Comparison of ENCODE assay signal across 8 cellular contexts in genomic region chr1:228646717-228647522, GRCh38.
DNase-seq lines count a peak whose midpoint lies in the region; ATAC-seq and TF ChIP-seq lines count a peak whose summit lies in the region.

No MANE protein-coding gene starts in this region.

- intact Hi-C loops in CD8-positive, alpha-beta T cell (cut with DNase I, micrococcal nuclease) = no loop called here
- intact Hi-C loops in ovary (cut with DNase I) = no loop called here

- ATAC-seq in CD8-positive, alpha-beta T cell = peak; percentile 69
- ATAC-seq in activated T-cell treated with anti-CD3 and anti-CD28 coated beads, Interleukin-2, amount 50 U/mL, for 4 hours = peak; percentile 73 to 78
- ATAC-seq in gastroesophageal sphincter (peak; percentile 50), HG03469 (IDR thresholded peaks at IDR 0.05; ENCODE audit: unreplicated experiment) (no peak), HG03521 (IDR thresholded peaks at IDR 0.05; ENCODE audit: unreplicated experiment) (no peak)

- H3K36me3 ChIP-seq in CD8-positive, alpha-beta T cell (ENCODE audit: insufficient read depth, low read length) = no peaks in the 10 kb centered on the region
- no peaks in the 10 kb centered on the region for H3K36me3 ChIP-seq in HAP-1 (replicated peaks)
- no peaks in the 10 kb centered on the region for H3K36me3 ChIP-seq in gastroesophageal sphincter
- no peaks in the 10 kb centered on the region for H3K36me3 ChIP-seq in ovary

- in situ Hi-C loops in HAP-1 (cut with MboI; ENCODE audit: low sequenced_read_pairs) = no loop called here

- no peak overlapping the region for H3K27ac ChIP-seq in CD8-positive, alpha-beta T cell (ENCODE audit: low read depth, low read length)
- H3K27ac ChIP-seq in gastroesophageal sphincter = no peak overlapping the region
- H3K27ac ChIP-seq in ovary = peak overlapping the region; percentile 56 to 81

- TF ChIP-seq POLR2A in gastroesophageal sphincter (IDR thresholded peaks at IDR 0.05) (no peak), ovary (IDR thresholded peaks at IDR 0.05) (no peak)

- no peaks in the 10 kb centered on the region for H3K9me3 Mint-ChIP-seq in CD8-positive, alpha-beta T cell
- no peaks in the 10 kb centered on the region for H3K9me3 Mint-ChIP-seq in activated T-cell treated with anti-CD3 and anti-CD28 coated beads, Interleukin-2, amount 50 U/mL, for 4 hours

- WGBS in gastroesophageal sphincter (ENCODE audit: low coverage in 1 of 2), 2 donors = 1 to 6% methylated on average over 14 to 30 of the region's 49 CpGs
- 0 to 1% (median 1%) methylated on average over 44 to 49 of the region's 49 CpGs for WGBS in ovary, 3 donors

- H3K4me3 Mint-ChIP-seq in CD8-positive, alpha-beta T cell = peak overlapping the region; percentile 94
- peak overlapping the region; percentile 81 for H3K4me3 Mint-ChIP-seq in activated T-cell treated with anti-CD3 and anti-CD28 coated beads, Interleukin-2, amount 50 U/mL, for 4 hours

- peak overlapping the region; percentile 69 for H3K4me3 ChIP-seq in CD8-positive, alpha-beta T cell (ENCODE audit: low read depth, low read length)
- H3K4me3 ChIP-seq in HAP-1 (peak overlapping the region; percentile 46), gastroesophageal sphincter (peak overlapping the region; percentile 5 to 45), ovary (peak overlapping the region; percentile 42)

- POLR2A ChIA-PET in CD8-positive, alpha-beta T cell (lab: Charles Lee) = no interaction called here

- peaks cover 18% of the 10 kb centered on the region for H3K27me3 ChIP-seq in CD8-positive, alpha-beta T cell (ENCODE audit: insufficient read depth, low read length)
- H3K27me3 ChIP-seq in HAP-1 (ENCODE audit: low read depth) (no peaks in the 10 kb centered on the region), gastroesophageal sphincter (peaks cover 54% of the 10 kb centered on the region), ovary (no peaks in the 10 kb centered on the region)

- H3K27ac Mint-ChIP-seq in CD8-positive, alpha-beta T cell = peak overlapping the region; percentile 30

- CTCF ChIA-PET in CD8-positive, alpha-beta T cell (lab: Charles Lee) = interaction anchor here (0.6 kb wide), 1 partner anchor 13 kb away, joined by 4 read pairs; no protein-coding TSS in a partner anchor

- H3K36me3 Mint-ChIP-seq in CD8-positive, alpha-beta T cell = peaks cover 5% of the 10 kb centered on the region
- no peaks in the 10 kb centered on the region for H3K36me3 Mint-ChIP-seq in activated T-cell treated with anti-CD3 and anti-CD28 coated beads, Interleukin-2, amount 50 U/mL, for 4 hours (ENCODE audit: insufficient read depth)

- no peak for TF ChIP-seq CTCF in CD8-positive, alpha-beta T cell (IDR thresholded peaks at IDR 0.05)
- TF ChIP-seq CTCF in gastroesophageal sphincter (IDR thresholded peaks at IDR 0.05) (no peak), ovary (IDR thresholded peaks at IDR 0.05) (no peak)

- TF ChIP-seq EP300 in gastroesophageal sphincter (IDR thresholded peaks at IDR 0.05) (no peak), ovary (IDR thresholded peaks at IDR 0.05) (no peak)

- peaks cover 24% of the 10 kb centered on the region for H3K4me1 Mint-ChIP-seq in CD8-positive, alpha-beta T cell (ENCODE audit: low read depth)
- peaks cover 27% of the 10 kb centered on the region for H3K4me1 Mint-ChIP-seq in activated T-cell treated with anti-CD3 and anti-CD28 coated beads, Interleukin-2, amount 50 U/mL, for 4 hours (ENCODE audit: low read depth)

- H3K27me3 Mint-ChIP-seq in CD8-positive, alpha-beta T cell (ENCODE audit: low read depth) = peaks cover 34% of the 10 kb centered on the region
- H3K27me3 Mint-ChIP-seq in activated T-cell treated with anti-CD3 and anti-CD28 coated beads, Interleukin-2, amount 50 U/mL, for 4 hours (ENCODE audit: low read depth) = peaks cover 51% of the 10 kb centered on the region

- DNase-seq in CD8-positive, alpha-beta T cell = peak in 4 of 7 experiments; percentile 17 to 67 (median 44)
- peak; percentile 42 to 54 for DNase-seq in HAP-1 (ENCODE audit: low spot score in 2 of 2)
- DNase-seq in NCI-H82 (lab: John Stamatoyannopoulos, UW) = peak; percentile 74
- peak; percentile 26 for DNase-seq in activated T-cell treated with anti-CD3 and anti-CD28 coated beads, Interleukin-2, amount 50 U/mL, for 4 hours
- DNase-seq in ovary = peak; percentile 64 to 69 (median 65)

- H3K9me3 ChIP-seq in CD8-positive, alpha-beta T cell (ENCODE audit: low read length) = no peaks in the 10 kb centered on the region
- H3K9me3 ChIP-seq in HAP-1 = no peaks in the 10 kb centered on the region
- no peaks in the 10 kb centered on the region for H3K9me3 ChIP-seq in gastroesophageal sphincter
- no peaks in the 10 kb centered on the region for H3K9me3 ChIP-seq in ovary

- H3K4me1 ChIP-seq in CD8-positive, alpha-beta T cell (ENCODE audit: insufficient read depth, low read length) = peaks cover 23% of the 10 kb centered on the region
- peaks cover 6% of the 10 kb centered on the region; the same call in 1 of the 2 replicates for H3K4me1 ChIP-seq in HAP-1
- peaks cover 0 to 24% (median 10%) of the 10 kb centered on the region in 3 donors for H3K4me1 ChIP-seq in gastroesophageal sphincter
- peaks cover 5% of the 10 kb centered on the region for H3K4me1 ChIP-seq in ovary (ENCODE audit: insufficient read depth)

Comparison
In these comparisons a context has a peak if more than half of its experiments do, and no peak if none do; other contexts are left out.
1. ATAC-seq: peak in CD8-positive, alpha-beta T cell (single experiment), activated T-cell treated with anti-CD3 and anti-CD28 coated beads, Interleukin-2, amount 50 U/mL, for 4 hours (2 of 2) and gastroesophageal sphincter (single experiment); none in HG03469 (single experiment) and HG03521 (single experiment).
2. H3K27ac ChIP-seq: peak in ovary (2 of 2); none in CD8-positive, alpha-beta T cell (single experiment) and gastroesophageal sphincter (0 of 4).
3. Peak in every context shown above with its lines, with median percentiles within 50 percentile points of each other: DNase-seq and H3K4me3 ChIP-seq.